In genomic region chr4:147825451-147826287, GRCh38 we compare ENCODE assay signal across 1 cellular context.
TF ChIP-seq lines count a peak whose summit lies in the region.

No MANE protein-coding gene starts in this region.

TF ChIP-seq in GM12878, 131 proteins besides CTCF, POLR2A, EP300 and RAD21:
- TF ChIP-seq ZBTB40 (IDR thresholded peaks at IDR 0.05; ENCODE audit: borderline replicate concordance) (no peak), SMAD5 (IDR thresholded peaks at IDR 0.05; ENCODE audit: low read depth) (no peak), PKNOX1 (IDR thresholded peaks at IDR 0.05) (no peak), PAX5 (IDR thresholded peaks at IDR 0.05; ENCODE audit: borderline replicate concordance, low read depth, low read length) (no peak), RELB (IDR thresholded peaks at IDR 0.05; ENCODE audit: low read depth) (no peak), ATF3 (IDR thresholded peaks at IDR 0.05; ENCODE audit: borderline replicate concordance, extremely low read depth, low read depth, low read length) (no peak), TAF1 (IDR thresholded peaks at IDR 0.05; ENCODE audit: borderline replicate concordance, low read depth, low read length) (no peak)
